In the genomic region with DNA sequence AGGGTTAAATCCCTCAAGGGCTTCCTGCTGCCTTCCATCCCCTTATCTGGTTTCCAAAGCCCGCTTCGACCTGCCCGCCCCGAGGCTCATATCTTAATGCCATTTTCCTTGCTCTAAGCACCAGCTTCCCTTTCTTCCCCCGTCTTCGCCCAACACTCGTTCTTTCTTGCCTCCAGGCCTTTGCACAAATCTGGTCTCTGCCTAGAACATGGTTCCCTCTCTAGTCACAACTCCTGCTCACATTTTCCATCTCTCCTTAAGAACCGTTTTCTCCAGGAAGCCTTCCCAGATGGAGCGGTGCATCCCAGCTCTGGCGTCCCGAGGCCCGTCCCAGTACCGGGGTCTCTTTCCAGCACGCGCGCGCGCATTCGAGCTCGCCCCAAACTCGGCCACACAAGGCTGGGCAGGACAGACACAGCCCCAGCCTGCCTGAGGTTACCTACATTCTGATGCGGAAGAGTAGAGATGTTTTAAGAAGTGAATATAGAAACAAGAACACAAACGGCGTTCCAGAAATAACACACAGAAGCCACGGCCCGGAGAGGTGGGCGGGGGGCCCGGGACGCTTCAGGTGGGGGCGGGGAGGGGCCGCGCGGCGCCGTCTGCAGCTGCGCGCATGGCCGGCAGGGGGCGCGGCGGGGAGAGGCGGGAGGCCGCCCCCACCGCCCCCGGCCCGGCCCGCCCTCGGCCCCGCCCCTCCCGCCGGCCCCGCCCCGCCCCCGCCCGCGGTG, we compare ENCODE assay signal across 8 cellular contexts. TPM values are rescaled to one million over a fixed set of nuclear protein-coding genes. Genes with fewer than 3 reads are reported as not detected.
A peak's percentile ranks its signal among the peaks of the same experiment; 100 is the strongest.
DNase-seq lines count a peak whose midpoint lies in the region; ATAC-seq and TF ChIP-seq lines count a peak whose summit lies in the region.

A gene with protein sequence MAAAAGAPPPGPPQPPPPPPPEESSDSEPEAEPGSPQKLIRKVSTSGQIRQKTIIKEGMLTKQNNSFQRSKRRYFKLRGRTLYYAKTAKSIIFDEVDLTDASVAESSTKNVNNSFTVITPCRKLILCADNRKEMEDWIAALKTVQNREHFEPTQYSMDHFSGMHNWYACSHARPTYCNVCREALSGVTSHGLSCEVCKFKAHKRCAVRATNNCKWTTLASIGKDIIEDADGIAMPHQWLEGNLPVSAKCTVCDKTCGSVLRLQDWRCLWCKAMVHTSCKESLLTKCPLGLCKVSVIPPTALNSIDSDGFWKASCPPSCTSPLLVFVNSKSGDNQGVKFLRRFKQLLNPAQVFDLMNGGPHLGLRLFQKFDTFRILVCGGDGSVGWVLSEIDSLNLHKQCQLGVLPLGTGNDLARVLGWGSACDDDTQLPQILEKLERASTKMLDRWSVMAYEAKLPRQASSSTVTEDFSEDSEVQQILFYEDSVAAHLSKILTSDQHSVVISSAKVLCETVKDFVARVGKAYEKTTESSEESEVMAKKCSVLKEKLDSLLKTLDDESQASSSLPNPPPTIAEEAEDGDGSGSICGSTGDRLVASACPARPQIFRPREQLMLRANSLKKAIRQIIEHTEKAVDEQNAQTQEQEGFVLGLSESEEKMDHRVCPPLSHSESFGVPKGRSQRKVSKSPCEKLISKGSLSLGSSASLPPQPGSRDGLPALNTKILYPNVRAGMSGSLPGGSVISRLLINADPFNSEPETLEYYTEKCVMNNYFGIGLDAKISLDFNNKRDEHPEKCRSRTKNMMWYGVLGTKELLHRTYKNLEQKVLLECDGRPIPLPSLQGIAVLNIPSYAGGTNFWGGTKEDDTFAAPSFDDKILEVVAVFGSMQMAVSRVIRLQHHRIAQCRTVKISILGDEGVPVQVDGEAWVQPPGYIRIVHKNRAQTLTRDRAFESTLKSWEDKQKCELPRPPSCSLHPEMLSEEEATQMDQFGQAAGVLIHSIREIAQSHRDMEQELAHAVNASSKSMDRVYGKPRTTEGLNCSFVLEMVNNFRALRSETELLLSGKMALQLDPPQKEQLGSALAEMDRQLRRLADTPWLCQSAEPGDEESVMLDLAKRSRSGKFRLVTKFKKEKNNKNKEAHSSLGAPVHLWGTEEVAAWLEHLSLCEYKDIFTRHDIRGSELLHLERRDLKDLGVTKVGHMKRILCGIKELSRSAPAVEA (plus strand): TSS at position 726 of the 731 bp plus-strand sequence. CDS start 25 bp downstream, outside the sequence.

- no peak for TF ChIP-seq EP300 in ovary (IDR thresholded peaks at IDR 0.05)

- H3K4me1 ChIP-seq in ovary (ENCODE audit: insufficient read depth) (peaks cover 12% of the 10 kb centered on the region), tibial artery (peaks cover 0 to 42% (median 25%) of the 10 kb centered on the region in 4 donors)

- TF ChIP-seq CTCF in ovary (IDR thresholded peaks at IDR 0.05) (no peak), tibial artery (IDR thresholded peaks at IDR 0.05) (peak in 1 of 2 experiments; percentile 57)

- ATAC-seq in GM19395 (IDR thresholded peaks at IDR 0.05; ENCODE audit: unreplicated experiment), result peak; percentile 52

- H3K9me3 ChIP-seq in ovary, result no peaks in the 10 kb centered on the region
- H3K9me3 ChIP-seq in tibial artery, result no peaks in the 10 kb centered on the region

- intact Hi-C loops in ovary (cut with DNase I) (loop anchor here (2.0 to 10.0 kb wide), 4 partner anchors 31 to 91 kb away; no protein-coding TSS in a partner anchor), tibial artery (cut with DNase I; ENCODE audit: low total_unique reads) (loop anchor here (5.0 kb wide), 1 partner anchor 88 kb away; no protein-coding TSS in a partner anchor)

- no peaks in the 10 kb centered on the region for H3K27me3 ChIP-seq in ovary
- H3K27me3 ChIP-seq in tibial artery, result no peaks in the 10 kb centered on the region

- H3K27ac ChIP-seq in ovary (no peak within 1 kb of the TSS), tibial artery (peak within 1 kb of the TSS; percentile 46 to 54)

- H3K4me3 ChIP-seq in ovary (peak within 1 kb of the TSS; percentile 75), tibial artery (peak within 1 kb of the TSS; percentile 72 to 91)

- peak; percentile 54 for DNase-seq in CMK (ENCODE audit: low read depth)
- DNase-seq in HT-29 (ENCODE audit: low spot score), result peak; percentile 48
- DNase-seq in activated naive CD4-positive, alpha-beta T cell treated with Interleukin-2 at 50 U/mL for 16 hours, result peak; percentile 76
- peak; percentile 78 for DNase-seq in glomerular visceral epithelial cell (ENCODE audit: extremely low spot score)
- DNase-seq in ovary, result peak; percentile 50 to 83 (median 74)
- DNase-seq in tibial artery, result no peak

- WGBS in ovary, 3 donors, result 3 to 4% (median 3%) methylated on average over 45 to 55 of the region's 56 CpGs

- H3K36me3 ChIP-seq in ovary, result no peaks in the 10 kb centered on the region
- no peaks in the 10 kb centered on the region for H3K36me3 ChIP-seq in tibial artery

- peak; percentile 54 for TF ChIP-seq POLR2A in Raji (IDR thresholded peaks at IDR 0.05; ENCODE audit: insufficient read depth, low read depth, low read length)
- TF ChIP-seq POLR2A in ovary (IDR thresholded peaks at IDR 0.05), result no peak

RNA-seq across cellular contexts. Expression of the gene that starts here (rescaled TPM):
- total RNA-seq in HT-29 (2014; rRNA removed; shearing (Covaris generic)), result 18.2 and 18.7 TPM in 2 replicates
- total RNA-seq in ovary, result 10 to 100 TPM in 6 of 7 donors, 1 to 10 TPM in 1; 9.4 to 81.8 (median 39.5) TPM
- 10 to 100 TPM; 19.0 to 19.1 TPM for polyA plus RNA-seq in ovary

Comparison
In these comparisons a context has a peak if more than half of its experiments do, and no peak if none do; other contexts are left out.
1. DNase-seq: peak in CMK (single experiment), HT-29 (single experiment), activated naive CD4-positive, alpha-beta T cell treated with Interleukin-2 at 50 U/mL for 16 hours (single experiment), glomerular visceral epithelial cell (single experiment) and ovary (5 of 5); none in tibial artery (0 of 2).
2. H3K27ac ChIP-seq: peak in tibial artery (2 of 2); none in ovary (0 of 2).